In genomic region chr17:55436224-55437164, GRCh38 we compare ENCODE assay signal across 11 cellular contexts. TPM values are rescaled to one million over a fixed set of nuclear protein-coding genes. Genes with fewer than 3 reads are reported as not detected.
DNase-seq lines count a peak whose midpoint lies in the region; ATAC-seq, FAIRE-seq and TF ChIP-seq lines count a peak whose summit lies in the region.
"Had no signal": no experiment of that assay in that cellular context is flagged by ENCODE, and none has a peak within 500 bp of the region (broad histone marks: within the 10 kb centered on the region; RNA-seq: fewer than 3 reads in every experiment).

No MANE protein-coding gene starts in this region.

- no peak for TF ChIP-seq RAD21 in SK-N-SH (IDR thresholded peaks at IDR 0.05; ENCODE audit: low read length)

- H3K9me3 ChIP-seq in DOHH2 (ENCODE audit: control insufficient read depth, insufficient read depth, low read length) (no peaks in the 10 kb centered on the region), SK-N-SH (no peaks in the 10 kb centered on the region)
- H3K9me3 ChIP-seq: left lung had no signal

- DNase-seq in GM19239 (ENCODE audit: insufficient read length, low spot score) = no peak
- peak; percentile 34 for DNase-seq in SK-N-SH
- no peak for DNase-seq in left cardiac atrium
- no peak for DNase-seq in NCI-H2171 treated with DMSO at 0.1 percent for 48 hours (lab: John Stamatoyannopoulos, UW)
- DNase-seq in ecto neural progenitor cell (ENCODE audit: low spot score) = no peak
- no peak for DNase-seq in activated CD4-positive, CD25-positive, alpha-beta regulatory T cell treated with anti-CD3 and anti-CD28 coated beads, Interleukin-2, amount 50 U/mL, for 72 hours
- DNase-seq: activated CD4-positive, alpha-beta memory T cell treated with anti-CD3 and anti-CD28 coated beads for 36 hours; NCI-H2029 had no signal

- H3K79me2 ChIP-seq in DOHH2 (ENCODE audit: control insufficient read depth, low read length) (no peaks in the 10 kb centered on the region), SK-N-SH (ENCODE audit: insufficient read depth) (no peaks in the 10 kb centered on the region)

- TF ChIP-seq CTCF in DOHH2 (IDR thresholded peaks at IDR 0.05; ENCODE audit: low read depth, low read length, poor library complexity, severe bottlenecking) (no peak), SK-N-SH (IDR thresholded peaks at IDR 0.05) (no peak)

- H3K36me3 ChIP-seq in DOHH2 (ENCODE audit: control insufficient read depth, low read length) (no peaks in the 10 kb centered on the region), SK-N-SH (replicated peaks in 1 of 2; ENCODE audit: control insufficient read depth in 1 of 2, insufficient read depth in 2 of 2, low read length in 1 of 2) (no peaks in the 10 kb centered on the region)
- H3K36me3 ChIP-seq: left lung had no signal

- FAIRE-seq in GM19239 (lab: Jason Lieb, UNC) = peak; percentile 91

- H3K4me1 ChIP-seq in DOHH2 (ENCODE audit: control insufficient read depth, low read length) (peaks cover 68% of the 10 kb centered on the region), SK-N-SH (ENCODE audit: control insufficient read depth in 1 of 2, insufficient read depth in 2 of 2, low read depth in 1 of 2, low read length in 1 of 2) (peaks cover 0 to 34% of the 10 kb centered on the region in 2 experiments; a peak in 3 of 4 replicates)

- intact Hi-C loops in left cardiac atrium (cut with DNase I) = no loop called here

- H3K4me3 ChIP-seq in DOHH2 (ENCODE audit: low read length) (peak overlapping the region; percentile 52), SK-N-SH (ENCODE audit: low read depth in 2 of 2, low read length in 1 of 2) (no peak overlapping the region)
- H3K4me3 ChIP-seq: left lung had no signal

- peak in 1 of 2 experiments; percentile 50; a peak in 1 of 4 replicates for TF ChIP-seq EP300 in SK-N-SH (IDR thresholded peaks at IDR 0.05; ENCODE audit: borderline replicate concordance in 1 of 2, low read depth in 1 of 2, low read length in 1 of 2)

- H3K27me3 ChIP-seq in DOHH2 (ENCODE audit: control insufficient read depth, low read length) (no peaks in the 10 kb centered on the region), SK-N-SH (ENCODE audit: insufficient read depth) (no peaks in the 10 kb centered on the region)
- H3K27me3 ChIP-seq: left lung had no signal

- POLR2A ChIA-PET in SK-N-SH (lab: Yijun Ruan, JAX) = interaction anchor here (1.5 kb wide), 1 partner anchor 15 kb away, joined by 3 read pairs; the partner anchor contains the start of gene MMD

- ATAC-seq in HG02970 (IDR thresholded peaks at IDR 0.05; ENCODE audit: low FRiP score, unreplicated experiment) (peak; percentile 26), left cardiac atrium (no peak)

- H3K9me2 ChIP-seq in DOHH2 (replicated peaks; ENCODE audit: control insufficient read depth, low read length) (no peaks in the 10 kb centered on the region), SK-N-SH (no peaks in the 10 kb centered on the region)

- peaks cover 21% of the 10 kb centered on the region for H3F3A ChIP-seq in DOHH2 (ENCODE audit: control insufficient read depth, insufficient read depth)
- no peaks in the 10 kb centered on the region for H3F3A ChIP-seq in SK-N-SH (replicated peaks; ENCODE audit: insufficient read depth)

- CTCF ChIA-PET in SK-N-SH (lab: Yijun Ruan, JAX) = interaction anchor here (0.6 to 2.0 kb wide), 4 partner anchors 78 to 1587 kb away, joined by 3 to 8 read pairs (median 5); no protein-coding TSS in a partner anchor

- H3K27ac ChIP-seq in DOHH2 (ENCODE audit: low read depth, low read length) (peak overlapping the region; percentile 91), SK-N-SH (ENCODE audit: low read depth in 2 of 2, low read length in 1 of 2) (peak overlapping the region in 1 of 2 experiments; percentile 40; a peak in 2 of 4 replicates)

- no peak overlapping the region for H3K9ac ChIP-seq in SK-N-SH

- H3K4me2 ChIP-seq in DOHH2 (ENCODE audit: low read length) (peak overlapping the region; percentile 65), SK-N-SH (no peak overlapping the region)

- H2AFZ ChIP-seq in SK-N-SH (ENCODE audit: low read depth) = no peak overlapping the region

- WGBS in SK-N-SH (ENCODE audit: low lambda C conversion rate) = 96% methylated on average over 4 of the region's 4 CpGs

- no peaks in the 10 kb centered on the region for H4K20me1 ChIP-seq in DOHH2 (ENCODE audit: control insufficient read depth, insufficient read depth, low read depth, low read length)
- no peaks in the 10 kb centered on the region for H4K20me1 ChIP-seq in SK-N-SH (ENCODE audit: insufficient read depth)

TF ChIP-seq in SK-N-SH, 30 proteins besides CTCF, POLR2A, EP300 and RAD21:
- TF ChIP-seq REST (IDR thresholded peaks at IDR 0.05; ENCODE audit: low read depth, low read length) (no peak), PBX3 (IDR thresholded peaks at IDR 0.05) (no peak), ELF1 (IDR thresholded peaks at IDR 0.05) (no peak), CHD2 (IDR thresholded peaks at IDR 0.05; ENCODE audit: low read length, partially characterized antibody) (peak; percentile 25), GATA2 (CRISPR knock-in tag; IDR thresholded peaks at IDR 0.05) (peak; percentile 64), RCOR1 (IDR thresholded peaks at IDR 0.05; ENCODE audit: low read length) (peak; percentile 74; the same call in 1 of the 2 replicates)

RNA-seq across cellular contexts. Expression of gene MMD, which starts 14.9 kb away (rescaled TPM):
- 10.9 and 11.7 TPM in 2 replicates for polyA plus RNA-seq in SK-N-SH (2012; rRNA removed)
- polyA plus RNA-seq in SK-N-SH (2012; cell fraction: cytosol; rRNA removed) = 17.6 and 17.7 TPM in 2 replicates
- polyA plus RNA-seq in SK-N-SH (2012; cell fraction: nucleus; rRNA removed) = 2.7 and 5.0 TPM in 2 replicates
- total RNA-seq in left cardiac atrium = 10 to 100 TPM; 26.8 to 29.1 TPM
